ENCODE assay signal across 15 cellular contexts in genomic region chr4:55503164-55503563, GRCh38. TPM values are rescaled to one million over a fixed set of nuclear protein-coding genes. Genes with fewer than 3 reads are reported as not detected.
DNase-seq lines count a peak whose midpoint lies in the region; ATAC-seq, FAIRE-seq and TF ChIP-seq lines count a peak whose summit lies in the region.
"Had no signal": no experiment of that assay in that cellular context is flagged by ENCODE, and none has a peak within 500 bp of the region (broad histone marks: within the 10 kb centered on the region; RNA-seq: fewer than 3 reads in every experiment).

No MANE protein-coding gene starts in this region.

- peaks cover 39% of the 10 kb centered on the region for H3K79me2 ChIP-seq in mammary epithelial cell (ENCODE audit: insufficient read depth, low read length)

- DNase-seq in COLO829 (ENCODE audit: low spot score), result peak; percentile 38
- DNase-seq in HTR-8/SVneo (ENCODE audit: insufficient read length, low spot score), result peak; percentile 21
- peak; percentile 70 for DNase-seq in mammary epithelial cell
- DNase-seq in myocyte (ENCODE audit: low read depth), result peak; percentile 68
- DNase-seq in mucosa of descending colon, result no peak
- DNase-seq in SW 1271 (lab: John Stamatoyannopoulos, UW), result no peak
- DNase-seq in caudate nucleus (lab: John Stamatoyannopoulos, UW), result no peak
- DNase-seq: amniotic stem cell; CD8-positive, alpha-beta memory T cell; NCI-H524; T-helper 17 cell had no signal

- WGBS in mammary epithelial cell (ENCODE audit: low coverage, missing lambda C conversion rate), result 64% methylated on average over 2 of the region's 2 CpGs

- CTCF ChIA-PET in mammary epithelial cell (lab: Charles Lee; ENCODE audit: low non-redundant PET), result no interaction called here

- H3K4me3 ChIP-seq in mammary epithelial cell (replicated peaks in 1 of 3; ENCODE audit: insufficient read depth in 1 of 3, low read depth in 2 of 3, low read length in 3 of 3), result no peak overlapping the region
- H3K4me3 ChIP-seq in mucosa of descending colon, result no peak overlapping the region
- H3K4me3 ChIP-seq: esophagus muscularis mucosa, GM12878, vagina had no signal

- peaks cover 9% of the 10 kb centered on the region for H3K4me1 ChIP-seq in mammary epithelial cell (ENCODE audit: insufficient read depth, low read length)
- no peaks in the 10 kb centered on the region for H3K4me1 ChIP-seq in mucosa of descending colon (ENCODE audit: low read depth)
- H3K4me1 ChIP-seq: vagina had no signal

- FAIRE-seq in HTR-8/SVneo (lab: Jason Lieb, UNC), result no peak
- FAIRE-seq: GM12878 had no signal

- intact Hi-C loops in mammary epithelial cell (cut with micrococcal nuclease), result no loop called here
- intact Hi-C loops in mucosa of descending colon (cut with DNase I, micrococcal nuclease), result no loop called here

- no peak for TF ChIP-seq CTCF in mammary epithelial cell (conservative IDR thresholded peaks at IDR 0.05 in 1 of 2, IDR thresholded peaks at IDR 0.05 in 1 of 2; ENCODE audit: extremely low read depth in 1 of 2, insufficient read depth in 1 of 2, low read depth in 1 of 2, low read length in 2 of 2)
- TF ChIP-seq CTCF in mucosa of descending colon (IDR thresholded peaks at IDR 0.05), result no peak

- ATAC-seq in mucosa of descending colon, result no peak
- ATAC-seq in GM18907 (IDR thresholded peaks at IDR 0.05; ENCODE audit: unreplicated experiment), result no peak
- ATAC-seq: GM12878, T-helper 17 cell had no signal

- H3K27ac ChIP-seq in mammary epithelial cell (ENCODE audit: insufficient read depth, low read depth, low read length) (peak overlapping the region; percentile 40), caudate nucleus (ENCODE audit: low read depth, low read length) (no peak overlapping the region)
- H3K27ac ChIP-seq: esophagus muscularis mucosa, vagina had no signal

- in situ Hi-C loops in mammary epithelial cell (cut with MboI; ENCODE audit: low sequenced_read_pairs in 2 of 2), result no loop called here

- H3K4me2 ChIP-seq in mammary epithelial cell (ENCODE audit: insufficient read depth, low read depth, low read length), result peak overlapping the region; percentile 49

- H3K36me3 ChIP-seq in mammary epithelial cell (ENCODE audit: insufficient read depth, low read length), result peaks cover 3% of the 10 kb centered on the region
- no peaks in the 10 kb centered on the region for H3K36me3 ChIP-seq in mucosa of descending colon (ENCODE audit: low read depth)

- no peak overlapping the region for H3K9ac ChIP-seq in mammary epithelial cell (ENCODE audit: insufficient read depth, low read length)

- no TSS peak for BruUV-seq in mammary epithelial cell (replicated peaks; lab: Mats Ljungman, UMichigan)

- dilution Hi-C loops in mammary epithelial cell (cut with HindIII; ENCODE audit: low sequenced_read_pairs), result no loop called here

- H4K20me1 ChIP-seq in mammary epithelial cell (ENCODE audit: insufficient read depth, low read length), result no peaks in the 10 kb centered on the region

- no peak overlapping the region for H2AFZ ChIP-seq in mammary epithelial cell (ENCODE audit: low read depth, low read length)

- H3K27me3 ChIP-seq in mammary epithelial cell (ENCODE audit: insufficient read depth, low read length), result no peaks in the 10 kb centered on the region
- H3K27me3 ChIP-seq: esophagus muscularis mucosa, vagina had no signal

- H3K9me3 ChIP-seq in mammary epithelial cell (replicated peaks; ENCODE audit: insufficient read depth, low read length), result no peaks in the 10 kb centered on the region
- no peaks in the 10 kb centered on the region for H3K9me3 ChIP-seq in mucosa of descending colon
- H3K9me3 ChIP-seq: esophagus muscularis mucosa, vagina had no signal

RNA-seq across cellular contexts. Expression of gene CLOCK, which starts 43.5 kb away (rescaled TPM):
- total RNA-seq in mammary epithelial cell, result 10 to 100 TPM; 29.3 to 35.3 TPM
- polyA plus RNA-seq in mammary epithelial cell, result 21.2 TPM
- 14.0 TPM for polyA minus RNA-seq in mammary epithelial cell
- total RNA-seq in myocyte, result 51.3 and 77.4 TPM in 2 replicates
- polyA plus RNA-seq in myocyte (2012), result 11.2 TPM
- 10 to 100 TPM; 17.4 to 33.1 (median 25.3) TPM for total RNA-seq in mucosa of descending colon

Comparison
In these comparisons a context has a peak if more than half of its experiments do, and no peak if none do; other contexts are left out.
1. DNase-seq: peak in COLO829 (single experiment), HTR-8/SVneo (single experiment), mammary epithelial cell (single experiment) and myocyte (single experiment); none in mucosa of descending colon (0 of 3), SW 1271 (0 of 2) and caudate nucleus (0 of 61).